ENCODE assay signal across 8 cellular contexts in the genomic region with DNA sequence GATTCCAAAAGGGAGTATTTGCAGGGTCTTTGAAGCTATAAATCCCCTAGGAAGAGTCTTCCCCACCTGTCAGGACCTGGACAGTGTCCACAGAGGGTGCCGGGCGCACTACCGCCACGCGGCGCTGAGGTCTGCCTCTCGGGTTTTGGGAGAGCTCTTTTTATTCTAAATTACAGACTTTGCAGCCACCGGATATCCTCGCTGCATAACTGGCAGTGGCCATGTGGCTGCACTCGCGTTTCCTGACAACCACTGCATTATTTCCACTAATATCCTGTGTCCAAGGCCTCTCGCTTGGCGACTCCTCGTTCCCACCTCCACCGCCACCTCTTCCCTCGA. TPM values are rescaled to one million over a fixed set of nuclear protein-coding genes. Genes with fewer than 3 reads are reported as not detected.
DNase-seq lines count a peak whose midpoint lies in the region; ATAC-seq and TF ChIP-seq lines count a peak whose summit lies in the region.

No MANE protein-coding gene starts in this region.

- no peak overlapping the region for H4K91ac ChIP-seq in neuronal stem cell (ENCODE audit: low read depth, low read length, poor library complexity)

- H3K27ac ChIP-seq in gastroesophageal sphincter (peak overlapping the region; percentile 55 to 92 (median 87)), neuronal stem cell (replicated peaks; ENCODE audit: low read length) (no peak overlapping the region)

- intact Hi-C loops in Calu3 (cut with micrococcal nuclease; ENCODE audit: unreplicated experiment), result loop anchor here (10.0 kb wide), 1 partner anchor 109 kb away; no protein-coding TSS in a partner anchor
- intact Hi-C loops in activated T-helper 1 cell treated with anti-CD3 and anti-CD28 coated beads, Interleukin-12 subunit alpha, Interleukin-12 subunit beta, Interleukin-2, Interleukin-4 antibody, amounts not matched to agents 30 ng/mL and 10 ng/mL and 1 ng/mL, durations not matched to agents 14 hours and 24 hours and 36 hours (cut with micrococcal nuclease), result loop anchor here (1.0 to 5.0 kb wide), 4 partner anchors 15 to 1087 kb away; a partner anchor contains a TSS

- no peak overlapping the region for H3K9ac ChIP-seq in neuronal stem cell (ENCODE audit: low read depth, low read length, poor library complexity)

- no peak for TF ChIP-seq POLR2A in gastroesophageal sphincter (IDR thresholded peaks at IDR 0.05)

- WGBS in gastroesophageal sphincter (ENCODE audit: low coverage in 1 of 2), 2 donors, result 0% methylated on average over 3 to 5 of the region's 16 CpGs
- WGBS in neuronal stem cell (ENCODE audit: extremely low coverage in 2 of 2, insufficient read length in 2 of 2, insufficient replicate concordance in 1 of 2), 2 donors, result no CpG with 5 or more reads among the region's 16 CpGs

- peak overlapping the region; percentile 82 for H3K18ac ChIP-seq in neuronal stem cell (ENCODE audit: low read length)

- H3K4me3 ChIP-seq in MG63, result peak overlapping the region; percentile 81
- peak overlapping the region; percentile 69 to 80 for H3K4me3 ChIP-seq in gastroesophageal sphincter
- H3K4me3 ChIP-seq in neuronal stem cell (ENCODE audit: low read length in 2 of 2), result peak overlapping the region; percentile 78 to 95

- no peak overlapping the region for H2AK5ac ChIP-seq in neuronal stem cell (ENCODE audit: low read depth, low read length)

- CTCF ChIA-PET in Calu3 (lab: Charles Lee), result interaction anchor here (0.5 to 1.7 kb wide), 5 partner anchors 18 to 171 kb away, joined by 3 to 8 read pairs (median 4); no protein-coding TSS in a partner anchor

- H3K9me3 ChIP-seq in MG63 (no peaks in the 10 kb centered on the region), gastroesophageal sphincter (no peaks in the 10 kb centered on the region), neuronal stem cell (replicated peaks in 1 of 2; ENCODE audit: control insufficient read depth in 2 of 2, insufficient read depth in 1 of 2, low read depth in 1 of 2, low read length in 2 of 2) (no peaks in the 10 kb centered on the region)

- peak overlapping the region; percentile 82 for H3K4me3 Mint-ChIP-seq in Calu3 (ENCODE audit: low read depth, unreplicated experiment)
- H3K4me3 Mint-ChIP-seq in activated T-helper 1 cell treated with anti-CD3 and anti-CD28 coated beads, Interleukin-12 subunit alpha, Interleukin-12 subunit beta, Interleukin-2, Interleukin-4 antibody, amounts not matched to agents 30 ng/mL and 10 ng/mL and 1 ng/mL, durations not matched to agents 14 hours and 24 hours and 36 hours, result peak overlapping the region; percentile 82

- peak overlapping the region; percentile 96 for H2AFZ ChIP-seq in neuronal stem cell (ENCODE audit: low read length)

- no TSS peak for BruUV-seq in Calu3 (replicated peaks; lab: Mats Ljungman, UMichigan)

- H3K27me3 ChIP-seq in MG63 (no peaks in the 10 kb centered on the region), gastroesophageal sphincter (no peaks in the 10 kb centered on the region), neuronal stem cell (ENCODE audit: control insufficient read depth in 3 of 3, insufficient read depth in 3 of 3, low read depth in 1 of 3, low read length in 3 of 3) (peaks cover 0 to 12% (median 0%) of the 10 kb centered on the region in 3 experiments)

- no peak overlapping the region for H2BK12ac ChIP-seq in neuronal stem cell (ENCODE audit: low read length)

- no peak overlapping the region for H3K4ac ChIP-seq in neuronal stem cell (ENCODE audit: low read length)

- peak overlapping the region; percentile 33 for H3K27ac Mint-ChIP-seq in Calu3 (ENCODE audit: unreplicated experiment)
- peak overlapping the region; percentile 90 for H3K27ac Mint-ChIP-seq in activated T-helper 1 cell treated with anti-CD3 and anti-CD28 coated beads, Interleukin-12 subunit alpha, Interleukin-12 subunit beta, Interleukin-2, Interleukin-4 antibody, amounts not matched to agents 30 ng/mL and 10 ng/mL and 1 ng/mL, durations not matched to agents 14 hours and 24 hours and 36 hours

- H4K8ac ChIP-seq in neuronal stem cell (ENCODE audit: low read depth, low read length), result no peak overlapping the region

- H3K14ac ChIP-seq in neuronal stem cell (ENCODE audit: low read length), result no peak overlapping the region

- no peak for TF ChIP-seq CTCF in Calu3 (IDR thresholded peaks at IDR 0.05; ENCODE audit: unreplicated experiment)
- peak; percentile 29 to 64 (median 45) for TF ChIP-seq CTCF in gastroesophageal sphincter (IDR thresholded peaks at IDR 0.05)

- no peak overlapping the region for H2BK5ac ChIP-seq in neuronal stem cell (ENCODE audit: low read length)

- no peaks in the 10 kb centered on the region for H3K4me1 Mint-ChIP-seq in Calu3 (ENCODE audit: low read depth, unreplicated experiment)
- peaks cover 42% of the 10 kb centered on the region for H3K4me1 Mint-ChIP-seq in activated T-helper 1 cell treated with anti-CD3 and anti-CD28 coated beads, Interleukin-12 subunit alpha, Interleukin-12 subunit beta, Interleukin-2, Interleukin-4 antibody, amounts not matched to agents 30 ng/mL and 10 ng/mL and 1 ng/mL, durations not matched to agents 14 hours and 24 hours and 36 hours (ENCODE audit: low read depth)

- ATAC-seq in GM21360 (IDR thresholded peaks at IDR 0.05; ENCODE audit: unreplicated experiment) (peak; percentile 1), gastroesophageal sphincter (peak; percentile 72), GM21786 (IDR thresholded peaks at IDR 0.05; ENCODE audit: unreplicated experiment) (no peak)
- ATAC-seq in activated CD4-positive, CD25-positive, alpha-beta regulatory T cell treated with anti-CD3 and anti-CD28 coated beads, Interleukin-2, amount 50 U/mL, for 24 hours, result no peak

- no peak overlapping the region for H2BK15ac ChIP-seq in neuronal stem cell (ENCODE audit: low read length)

- H2BK120ac ChIP-seq in neuronal stem cell (ENCODE audit: low read depth, low read length), result no peak overlapping the region

- H3K9me3 Mint-ChIP-seq in Calu3 (ENCODE audit: low read depth, unreplicated experiment), result no peaks in the 10 kb centered on the region
- H3K9me3 Mint-ChIP-seq in activated T-helper 1 cell treated with anti-CD3 and anti-CD28 coated beads, Interleukin-12 subunit alpha, Interleukin-12 subunit beta, Interleukin-2, Interleukin-4 antibody, amounts not matched to agents 30 ng/mL and 10 ng/mL and 1 ng/mL, durations not matched to agents 14 hours and 24 hours and 36 hours, result no peaks in the 10 kb centered on the region

- DNase-seq in Calu3, result peak; percentile 25
- peak; percentile 25 for DNase-seq in MG63
- DNase-seq in activated T-helper 1 cell treated with anti-CD3 and anti-CD28 coated beads, Interleukin-12 subunit alpha, Interleukin-12 subunit beta, Interleukin-2, Interleukin-4 antibody, amounts not matched to agents 30 ng/mL and 10 ng/mL and 1 ng/mL, durations not matched to agents 14 hours and 24 hours and 36 hours (ENCODE audit: low spot score), result no peak
- no peak for DNase-seq in neuronal stem cell (ENCODE audit: low spot score)

- peaks cover 4 to 53% (median 14%) of the 10 kb centered on the region in 3 donors for H3K4me1 ChIP-seq in gastroesophageal sphincter
- peaks cover 3 to 19% of the 10 kb centered on the region in 2 donors for H3K4me1 ChIP-seq in neuronal stem cell (ENCODE audit: control insufficient read depth in 2 of 2, insufficient read depth in 1 of 2, low read depth in 1 of 2, low read length in 2 of 2)

- no peak for TF ChIP-seq EP300 in gastroesophageal sphincter (IDR thresholded peaks at IDR 0.05)

- H3K27me3 Mint-ChIP-seq in Calu3 (ENCODE audit: unreplicated experiment), result no peaks in the 10 kb centered on the region
- no peaks in the 10 kb centered on the region for H3K27me3 Mint-ChIP-seq in activated T-helper 1 cell treated with anti-CD3 and anti-CD28 coated beads, Interleukin-12 subunit alpha, Interleukin-12 subunit beta, Interleukin-2, Interleukin-4 antibody, amounts not matched to agents 30 ng/mL and 10 ng/mL and 1 ng/mL, durations not matched to agents 14 hours and 24 hours and 36 hours (ENCODE audit: insufficient read depth)

- H3K4me2 ChIP-seq in neuronal stem cell (ENCODE audit: insufficient read depth, low read length, poor library complexity, severe bottlenecking), result peak overlapping the region; percentile 84

- peaks cover 3% of the 10 kb centered on the region for H3K79me1 ChIP-seq in neuronal stem cell (ENCODE audit: low read depth, low read length)

- H3K36me3 ChIP-seq in MG63, result peaks cover 3% of the 10 kb centered on the region; the same call in 1 of the 2 replicates
- no peaks in the 10 kb centered on the region for H3K36me3 ChIP-seq in gastroesophageal sphincter
- peaks cover 0 to 7% of the 10 kb centered on the region in 2 donors for H3K36me3 ChIP-seq in neuronal stem cell (replicated peaks in 1 of 2; ENCODE audit: control insufficient read depth in 2 of 2, insufficient read depth in 2 of 2, low read length in 2 of 2)

- H3K36me3 Mint-ChIP-seq in Calu3 (ENCODE audit: insufficient read depth, unreplicated experiment), result peaks cover 16% of the 10 kb centered on the region
- H3K36me3 Mint-ChIP-seq in activated T-helper 1 cell treated with anti-CD3 and anti-CD28 coated beads, Interleukin-12 subunit alpha, Interleukin-12 subunit beta, Interleukin-2, Interleukin-4 antibody, amounts not matched to agents 30 ng/mL and 10 ng/mL and 1 ng/mL, durations not matched to agents 14 hours and 24 hours and 36 hours (ENCODE audit: low read depth), result peaks cover 7% of the 10 kb centered on the region

- H3K23ac ChIP-seq in neuronal stem cell (ENCODE audit: low read depth, low read length, poor library complexity), result peak overlapping the region; percentile 8

RNA-seq across cellular contexts. Expression of a gene that starts 0.6 kb away (rescaled TPM):
- total RNA-seq in Calu3 (2022) (8.8 and 9.4 TPM in 2 replicates), gastroesophageal sphincter (10 to 100 TPM; 14.2 to 24.0 (median 18.4) TPM)
- total RNA-seq in MG63 (2014; rRNA removed; shearing (Covaris generic); ENCODE audit: low replicate concordance), result 5.5 and 13.9 TPM in 2 replicates
- 39.5 and 42.2 TPM in 2 replicates for total RNA-seq in activated T-helper 1 cell treated with anti-CD3 and anti-CD28 coated beads, Interleukin-12 subunit alpha, Interleukin-12 subunit beta, Interleukin-2, Interleukin-4 antibody, amounts not matched to agents 30 ng/mL and 10 ng/mL and 1 ng/mL, durations not matched to agents 14 hours and 24 hours and 36 hours
- polyA plus RNA-seq in neuronal stem cell (2013, experiment 1 of 2), result 10.3 TPM
- polyA plus RNA-seq in neuronal stem cell (2013, experiment 2 of 2), result 10.2 TPM

Comparison
In these comparisons a context has a peak if more than half of its experiments do, and no peak if none do; other contexts are left out.
1. DNase-seq: peak in Calu3 (single experiment) and MG63 (single experiment); none in activated T-helper 1 cell treated with anti-CD3 and anti-CD28 coated beads, Interleukin-12 subunit alpha, Interleukin-12 subunit beta, Interleukin-2, Interleukin-4 antibody, amounts not matched to agents 30 ng/mL and 10 ng/mL and 1 ng/mL, durations not matched to agents 14 hours and 24 hours and 36 hours (single experiment) and neuronal stem cell (single experiment).
2. ATAC-seq: peak in GM21360 (single experiment) and gastroesophageal sphincter (single experiment); none in activated CD4-positive, CD25-positive, alpha-beta regulatory T cell treated with anti-CD3 and anti-CD28 coated beads, Interleukin-2, amount 50 U/mL, for 24 hours (0 of 2) and GM21786 (single experiment).
3. Peak in every context shown above with its lines, with median percentiles within 50 percentile points of each other: H3K4me3 ChIP-seq.